In the genomic region with DNA sequence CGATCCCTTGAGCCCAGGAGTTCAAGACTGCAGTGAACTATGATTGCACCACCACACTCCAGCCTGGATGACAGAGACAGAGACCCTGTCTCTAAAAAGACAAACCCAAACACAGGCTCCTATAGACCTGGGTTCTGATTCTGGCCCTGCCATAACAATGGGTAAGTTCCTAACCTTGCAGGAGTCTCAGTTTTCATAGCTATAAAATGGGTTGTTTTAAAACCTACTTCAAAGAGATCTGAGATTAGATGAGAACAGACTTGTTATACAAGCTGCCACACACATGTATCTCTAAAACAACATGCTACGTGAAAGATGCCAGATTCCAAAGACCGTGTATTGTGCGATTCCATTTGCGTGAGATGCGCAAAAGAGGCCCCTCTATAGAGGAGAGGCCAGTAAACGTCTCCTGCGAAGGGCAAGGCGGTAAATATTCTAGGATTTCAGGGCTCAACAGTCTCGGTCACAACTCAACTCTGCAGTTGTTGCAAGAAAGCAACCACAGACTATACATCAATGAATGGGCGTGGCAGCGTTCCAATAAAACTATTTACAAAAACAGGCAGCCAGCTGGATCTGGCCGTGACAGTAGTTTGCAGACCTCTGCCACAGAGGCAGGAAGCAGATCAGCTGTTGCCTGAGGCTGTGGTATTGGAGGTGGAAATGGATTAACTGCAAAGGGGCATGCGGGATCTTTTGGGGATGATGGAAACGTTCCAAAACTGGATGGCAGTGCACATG, we compare ENCODE assay signal across 1 cellular context.
TF ChIP-seq lines count a peak whose summit lies in the region.

No MANE protein-coding gene starts in this region.

TF ChIP-seq in K562, 482 proteins besides CTCF, POLR2A, EP300 and RAD21:
- no peak for TF ChIP-seq CCAR2 (IDR thresholded peaks at IDR 0.05; ENCODE audit: low read depth, low read length)
- TF ChIP-seq BCOR (IDR thresholded peaks at IDR 0.05): 0 out of 2 replicates have a peak, but pooled peaks have one; percentile 13
- TF ChIP-seq LEF1 (IDR thresholded peaks at IDR 0.05): peak; percentile 90
- peak; percentile 46; the same call in 1 of the 2 replicates for TF ChIP-seq ESRRA (IDR thresholded peaks at IDR 0.05; ENCODE audit: borderline replicate concordance, low read depth)
- TF ChIP-seq KDM5B (IDR thresholded peaks at IDR 0.05; ENCODE audit: insufficient replicate concordance, low read depth, low read length): no peak
- no peak for TF ChIP-seq GTF2F1 (IDR thresholded peaks at IDR 0.05; ENCODE audit: low read depth, low read length)
- TF ChIP-seq NFIC (IDR thresholded peaks at IDR 0.05): 0 out of 2 replicates have a peak, but pooled peaks have one; percentile 6
- TF ChIP-seq, protein P1, sequence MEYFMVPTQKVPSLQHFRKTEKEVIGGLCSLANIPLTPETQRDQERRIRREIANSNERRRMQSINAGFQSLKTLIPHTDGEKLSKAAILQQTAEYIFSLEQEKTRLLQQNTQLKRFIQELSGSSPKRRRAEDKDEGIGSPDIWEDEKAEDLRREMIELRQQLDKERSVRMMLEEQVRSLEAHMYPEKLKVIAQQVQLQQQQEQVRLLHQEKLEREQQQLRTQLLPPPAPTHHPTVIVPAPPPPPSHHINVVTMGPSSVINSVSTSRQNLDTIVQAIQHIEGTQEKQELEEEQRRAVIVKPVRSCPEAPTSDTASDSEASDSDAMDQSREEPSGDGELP (CRISPR knock-in tag; IDR thresholded peaks at IDR 0.05; ENCODE audit: borderline replicate concordance): peak; percentile 31; the same call in 1 of the 2 replicates
- no peak for TF ChIP-seq ZSCAN32 (CRISPR knock-in tag; IDR thresholded peaks at IDR 0.05)
